12 cellular contexts compared by ENCODE assay signal in the genomic region with DNA sequence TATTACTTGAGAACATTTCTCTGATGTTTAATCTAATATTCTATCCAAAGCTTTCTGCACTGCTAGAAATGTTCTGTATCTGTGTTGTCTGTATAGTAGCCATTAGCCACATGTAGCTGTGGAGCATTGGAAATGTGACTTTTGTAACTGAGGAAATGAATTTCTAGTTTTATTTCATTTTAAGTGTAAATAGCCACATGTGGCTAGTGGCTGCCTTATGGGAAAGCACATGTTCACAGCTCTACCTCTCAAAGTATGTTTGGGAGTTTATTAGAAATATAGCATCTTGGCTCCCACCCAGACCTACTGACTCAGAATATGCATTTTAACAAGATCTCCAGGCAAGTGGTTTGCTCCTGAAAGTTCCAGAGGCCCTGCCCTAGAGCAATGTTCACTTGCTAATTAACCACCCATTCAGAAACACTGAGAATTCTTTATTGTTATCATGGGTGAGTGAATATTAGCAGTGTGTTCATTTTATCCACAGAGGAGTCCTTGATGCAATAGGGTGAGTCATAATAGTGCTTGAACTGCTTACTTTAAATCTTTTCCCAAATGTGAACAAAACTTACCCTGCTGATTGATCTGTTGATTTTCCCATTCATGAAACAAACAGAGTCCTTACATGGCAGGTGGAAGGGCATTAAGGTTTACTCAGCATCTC.
DNase-seq lines count a peak whose midpoint lies in the region; ATAC-seq and TF ChIP-seq lines count a peak whose summit lies in the region.
"Had no signal": no experiment of that assay in that cellular context is flagged by ENCODE, and none has a peak within 500 bp of the region (broad histone marks: within the 10 kb centered on the region; RNA-seq: fewer than 3 reads in every experiment).

No MANE protein-coding gene starts in this region.

- no peaks in the 10 kb centered on the region for H3K27me3 ChIP-seq in right cardiac atrium (ENCODE audit: control insufficient read depth, insufficient read depth)

- TF ChIP-seq CTCF in nephron progenitor cell (IDR thresholded peaks at IDR 0.05) = no peak

- no peaks in the 10 kb centered on the region for H3K9me3 ChIP-seq in right cardiac atrium (ENCODE audit: control insufficient read depth, low read length)

- no peaks in the 10 kb centered on the region for H3K4me1 ChIP-seq in right cardiac atrium (ENCODE audit: control insufficient read depth, insufficient read depth, low read length)

- H3K27ac ChIP-seq in right cardiac atrium (ENCODE audit: low read length) = no peak overlapping the region
- H3K27ac ChIP-seq: skin epidermis had no signal

- H3K27me3 Mint-ChIP-seq in nephron progenitor cell (ENCODE audit: low read depth, poor library complexity) = no peaks in the 10 kb centered on the region

- intact Hi-C loops in right cardiac atrium (cut with DNase I) = no loop called here

- no peak overlapping the region for H3K4me3 ChIP-seq in right cardiac atrium (ENCODE audit: low read length)
- H3K4me3 ChIP-seq: skin epidermis had no signal

- no peak overlapping the region for H3K4me3 Mint-ChIP-seq in nephron progenitor cell
- H3K4me3 Mint-ChIP-seq: stimulated activated effector memory CD8-positive, alpha-beta T cell treated with anti-CD3 and anti-CD28 coated beads, Interleukin-12 subunit alpha, Interleukin-12 subunit beta, amount 100 ng/mL, for 72 hours had no signal

- no peaks in the 10 kb centered on the region for H3K36me3 Mint-ChIP-seq in nephron progenitor cell (ENCODE audit: low read depth)
- H3K36me3 Mint-ChIP-seq: stimulated activated effector memory CD8-positive, alpha-beta T cell treated with anti-CD3 and anti-CD28 coated beads, Interleukin-12 subunit alpha, Interleukin-12 subunit beta, amount 100 ng/mL, for 72 hours had no signal

- H3K27ac Mint-ChIP-seq in nephron progenitor cell = no peak overlapping the region
- H3K27ac Mint-ChIP-seq: stimulated activated effector memory CD8-positive, alpha-beta T cell treated with anti-CD3 and anti-CD28 coated beads, Interleukin-12 subunit alpha, Interleukin-12 subunit beta, amount 100 ng/mL, for 72 hours had no signal

- ATAC-seq in SK-N-SH treated with all-trans-retinoic acid at 6 μM for 48 hours = peak; percentile 63
- peak; percentile 29 to 33 for ATAC-seq in right cardiac atrium
- no peak for ATAC-seq in GM21717 (IDR thresholded peaks at IDR 0.05; ENCODE audit: unreplicated experiment)
- ATAC-seq in HG02798 (IDR thresholded peaks at IDR 0.05; ENCODE audit: poor library complexity, unreplicated experiment) = no peak
- ATAC-seq: stimulated activated effector memory CD8-positive, alpha-beta T cell treated with anti-CD3 and anti-CD28 coated beads, Interleukin-12 subunit alpha, Interleukin-12 subunit beta, amount 100 ng/mL, for 72 hours had no signal

- H3K4me1 Mint-ChIP-seq in nephron progenitor cell = peaks cover 5% of the 10 kb centered on the region

- DNase-seq in COR-L47 (lab: John Stamatoyannopoulos, UW) = peak; percentile 48
- DNase-seq in HS-5 (ENCODE audit: low read depth) = peak; percentile 44
- no peak for DNase-seq in right cardiac atrium
- DNase-seq in DMS114 treated with DMSO at 0.1 percent for 48 hours (lab: John Stamatoyannopoulos, UW; ENCODE audit: unreplicated experiment) = no peak
- no peak for DNase-seq in nephron progenitor cell
- DNase-seq: activated CD8-positive, alpha-beta memory T cell treated with anti-CD3 and anti-CD28 coated beads, Interleukin-2, amount 50 U/mL, for 48 hours; cortex of kidney had no signal

- no peaks in the 10 kb centered on the region for H3K9me3 Mint-ChIP-seq in nephron progenitor cell
- H3K9me3 Mint-ChIP-seq: stimulated activated effector memory CD8-positive, alpha-beta T cell treated with anti-CD3 and anti-CD28 coated beads, Interleukin-12 subunit alpha, Interleukin-12 subunit beta, amount 100 ng/mL, for 72 hours had no signal

TF ChIP-seq in SK-N-SH treated with all-trans-retinoic acid at 6 μM for 48 hours, 23 proteins besides CTCF, POLR2A, EP300 and RAD21:
- TF ChIP-seq, protein P1, sequence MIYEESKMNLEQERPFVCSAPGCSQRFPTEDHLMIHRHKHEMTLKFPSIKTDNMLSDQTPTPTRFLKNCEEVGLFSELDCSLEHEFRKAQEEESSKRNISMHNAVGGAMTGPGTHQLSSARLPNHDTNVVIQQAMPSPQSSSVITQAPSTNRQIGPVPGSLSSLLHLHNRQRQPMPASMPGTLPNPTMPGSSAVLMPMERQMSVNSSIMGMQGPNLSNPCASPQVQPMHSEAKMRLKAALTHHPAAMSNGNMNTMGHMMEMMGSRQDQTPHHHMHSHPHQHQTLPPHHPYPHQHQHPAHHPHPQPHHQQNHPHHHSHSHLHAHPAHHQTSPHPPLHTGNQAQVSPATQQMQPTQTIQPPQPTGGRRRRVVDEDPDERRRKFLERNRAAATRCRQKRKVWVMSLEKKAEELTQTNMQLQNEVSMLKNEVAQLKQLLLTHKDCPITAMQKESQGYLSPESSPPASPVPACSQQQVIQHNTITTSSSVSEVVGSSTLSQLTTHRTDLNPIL (CRISPR knock-in tag; IDR thresholded peaks at IDR 0.05; ENCODE audit: low read depth) = no peak
- no peak for TF ChIP-seq TCF4 (CRISPR knock-in tag; IDR thresholded peaks at IDR 0.05; ENCODE audit: borderline replicate concordance)
- TF ChIP-seq ZNF8 (CRISPR knock-in tag; IDR thresholded peaks at IDR 0.05) = no peak
- TF ChIP-seq, protein P2, sequence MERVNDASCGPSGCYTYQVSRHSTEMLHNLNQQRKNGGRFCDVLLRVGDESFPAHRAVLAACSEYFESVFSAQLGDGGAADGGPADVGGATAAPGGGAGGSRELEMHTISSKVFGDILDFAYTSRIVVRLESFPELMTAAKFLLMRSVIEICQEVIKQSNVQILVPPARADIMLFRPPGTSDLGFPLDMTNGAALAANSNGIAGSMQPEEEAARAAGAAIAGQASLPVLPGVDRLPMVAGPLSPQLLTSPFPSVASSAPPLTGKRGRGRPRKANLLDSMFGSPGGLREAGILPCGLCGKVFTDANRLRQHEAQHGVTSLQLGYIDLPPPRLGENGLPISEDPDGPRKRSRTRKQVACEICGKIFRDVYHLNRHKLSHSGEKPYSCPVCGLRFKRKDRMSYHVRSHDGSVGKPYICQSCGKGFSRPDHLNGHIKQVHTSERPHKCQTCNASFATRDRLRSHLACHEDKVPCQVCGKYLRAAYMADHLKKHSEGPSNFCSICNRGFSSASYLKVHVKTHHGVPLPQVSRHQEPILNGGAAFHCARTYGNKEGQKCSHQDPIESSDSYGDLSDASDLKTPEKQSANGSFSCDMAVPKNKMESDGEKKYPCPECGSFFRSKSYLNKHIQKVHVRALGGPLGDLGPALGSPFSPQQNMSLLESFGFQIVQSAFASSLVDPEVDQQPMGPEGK (CRISPR knock-in tag; IDR thresholded peaks at IDR 0.05; ENCODE audit: borderline replicate concordance) = no peak
- no peak for TF ChIP-seq BACH2 (CRISPR knock-in tag; IDR thresholded peaks at IDR 0.05; ENCODE audit: borderline replicate concordance)
- no peak for TF ChIP-seq ZFP3 (CRISPR knock-in tag; IDR thresholded peaks at IDR 0.05)
- no peak for TF ChIP-seq RARB (CRISPR knock-in tag; IDR thresholded peaks at IDR 0.05)
- TF ChIP-seq, protein P3, sequence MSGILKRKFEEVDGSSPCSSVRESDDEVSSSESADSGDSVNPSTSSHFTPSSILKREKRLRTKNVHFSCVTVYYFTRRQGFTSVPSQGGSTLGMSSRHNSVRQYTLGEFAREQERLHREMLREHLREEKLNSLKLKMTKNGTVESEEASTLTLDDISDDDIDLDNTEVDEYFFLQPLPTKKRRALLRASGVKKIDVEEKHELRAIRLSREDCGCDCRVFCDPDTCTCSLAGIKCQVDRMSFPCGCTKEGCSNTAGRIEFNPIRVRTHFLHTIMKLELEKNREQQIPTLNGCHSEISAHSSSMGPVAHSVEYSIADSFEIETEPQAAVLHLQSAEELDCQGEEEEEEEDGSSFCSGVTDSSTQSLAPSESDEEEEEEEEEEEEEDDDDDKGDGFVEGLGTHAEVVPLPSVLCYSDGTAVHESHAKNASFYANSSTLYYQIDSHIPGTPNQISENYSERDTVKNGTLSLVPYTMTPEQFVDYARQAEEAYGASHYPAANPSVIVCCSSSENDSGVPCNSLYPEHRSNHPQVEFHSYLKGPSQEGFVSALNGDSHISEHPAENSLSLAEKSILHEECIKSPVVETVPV (CRISPR knock-in tag; IDR thresholded peaks at IDR 0.05) = no peak
- TF ChIP-seq ZNF565 (CRISPR knock-in tag; conservative IDR thresholded peaks at IDR 0.05; ENCODE audit: low read depth) = no peak
- TF ChIP-seq GLIS3 (CRISPR knock-in tag; IDR thresholded peaks at IDR 0.05) = no peak
- TF ChIP-seq ARNTL (CRISPR knock-in tag; IDR thresholded peaks at IDR 0.05; ENCODE audit: borderline replicate concordance, low read depth) = no peak
- no peak for TF ChIP-seq TOX (CRISPR knock-in tag; IDR thresholded peaks at IDR 0.05; ENCODE audit: borderline replicate concordance)
- no peak for TF ChIP-seq PPARA (CRISPR knock-in tag; IDR thresholded peaks at IDR 0.05; ENCODE audit: borderline replicate concordance)
TF ChIP-seq in SK-N-SH treated with all-trans-retinoic acid at 6 μM for 48 hours: peak in this region for 0.

Comparison
In these comparisons a context has a peak if more than half of its experiments do, and no peak if none do; other contexts are left out.
1. DNase-seq: peak in COR-L47 (single experiment) and HS-5 (single experiment); none in right cardiac atrium (0 of 3), DMS114 treated with DMSO at 0.1 percent for 48 hours (single experiment) and nephron progenitor cell (single experiment).
2. ATAC-seq: peak in SK-N-SH treated with all-trans-retinoic acid at 6 μM for 48 hours (single experiment) and right cardiac atrium (2 of 2); none in GM21717 (single experiment) and HG02798 (single experiment).